In genomic region chr3:71398157-71398836, GRCh38 we compare ENCODE assay signal across 15 cellular contexts.
DNase-seq lines count a peak whose midpoint lies in the region; ATAC-seq lines count a peak whose summit lies in the region.
"Had no signal": no experiment of that assay in that cellular context is flagged by ENCODE, and none has a peak within 500 bp of the region (broad histone marks: within the 10 kb centered on the region; RNA-seq: fewer than 3 reads in every experiment).

No MANE protein-coding gene starts in this region.

- peak overlapping the region; percentile 58 for H3K4me2 ChIP-seq in Karpas-422 (ENCODE audit: low read depth, low read length, poor library complexity, severe bottlenecking)

- H3K4me3 ChIP-seq in Karpas-422 (ENCODE audit: low read length) (no peak overlapping the region), HAP-1 (no peak overlapping the region)
- H3K4me3 ChIP-seq: colonic mucosa, esophagus squamous epithelium, vagina had no signal

- peaks cover 8% of the 10 kb centered on the region for H3K36me3 Mint-ChIP-seq in activated T-cell treated with anti-CD3 and anti-CD28 coated beads, Interleukin-2, amount 50 U/mL, for 24 hours (ENCODE audit: low read depth)
- peaks cover 3% of the 10 kb centered on the region for H3K36me3 Mint-ChIP-seq in activated naive CD8-positive, alpha-beta T cell treated with anti-CD3 and anti-CD28 coated beads, Interleukin-2, amount 50 U/mL, for 24 hours (ENCODE audit: low read depth)
- H3K36me3 Mint-ChIP-seq in stimulated activated memory B cell treated with anti-CD40 and anti-IgM and Interleukin-4, amounts not matched to agents 10 μg/mL and 1 μg/mL and 100 μg/mL, for 72 hours: no peaks in the 10 kb centered on the region

- H3K4me1 ChIP-seq in Karpas-422 (ENCODE audit: low read length) (peaks cover 89% of the 10 kb centered on the region), HAP-1 (no peaks in the 10 kb centered on the region; the same call in 1 of the 2 replicates)

- no peaks in the 10 kb centered on the region for H3K27me3 ChIP-seq in Karpas-422 (ENCODE audit: low read length)
- H3K27me3 ChIP-seq in HAP-1 (ENCODE audit: low read depth): no peaks in the 10 kb centered on the region
- H3K27me3 ChIP-seq: colonic mucosa, esophagus squamous epithelium, vagina had no signal

- peak overlapping the region; percentile 34 for H3K9ac ChIP-seq in Karpas-422 (ENCODE audit: low read length)

- no peaks in the 10 kb centered on the region for H3K9me2 ChIP-seq in Karpas-422 (replicated peaks; ENCODE audit: insufficient read depth, low read length)

- no peak overlapping the region for H2AFZ ChIP-seq in Karpas-422 (ENCODE audit: low read length)

- H4K20me1 ChIP-seq in Karpas-422 (ENCODE audit: insufficient read depth, low read depth, low read length): no peaks in the 10 kb centered on the region; the same call in 1 of the 2 replicates

- H3K79me2 ChIP-seq in Karpas-422 (ENCODE audit: low read length): peaks cover 95% of the 10 kb centered on the region

- ATAC-seq in activated naive CD8-positive, alpha-beta T cell treated with anti-CD3 and anti-CD28 coated beads, Interleukin-2, amount 50 U/mL, for 24 hours: peak; percentile 65
- ATAC-seq in stimulated activated memory B cell treated with anti-CD40 and anti-IgM and Interleukin-4, amounts not matched to agents 10 μg/mL and 1 μg/mL and 100 μg/mL, for 72 hours: peak; percentile 67
- ATAC-seq in HG03097 (IDR thresholded peaks at IDR 0.05; ENCODE audit: low FRiP score, unreplicated experiment): no peak

- H3K27me3 Mint-ChIP-seq in activated T-cell treated with anti-CD3 and anti-CD28 coated beads, Interleukin-2, amount 50 U/mL, for 24 hours: no peaks in the 10 kb centered on the region
- no peaks in the 10 kb centered on the region for H3K27me3 Mint-ChIP-seq in activated naive CD8-positive, alpha-beta T cell treated with anti-CD3 and anti-CD28 coated beads, Interleukin-2, amount 50 U/mL, for 24 hours
- no peaks in the 10 kb centered on the region for H3K27me3 Mint-ChIP-seq in stimulated activated memory B cell treated with anti-CD40 and anti-IgM and Interleukin-4, amounts not matched to agents 10 μg/mL and 1 μg/mL and 100 μg/mL, for 72 hours

- H3K27ac ChIP-seq in Karpas-422 (ENCODE audit: low read length): peak overlapping the region; percentile 79
- H3K27ac ChIP-seq: colonic mucosa, esophagus squamous epithelium, vagina had no signal

- H3K9me3 ChIP-seq in Karpas-422 (ENCODE audit: low read length) (no peaks in the 10 kb centered on the region), HAP-1 (no peaks in the 10 kb centered on the region)
- H3K9me3 ChIP-seq: colonic mucosa, esophagus squamous epithelium, vagina had no signal

- no peaks in the 10 kb centered on the region for H3K36me3 ChIP-seq in Karpas-422 (ENCODE audit: insufficient read depth, low read length)
- H3K36me3 ChIP-seq in HAP-1 (replicated peaks): no peaks in the 10 kb centered on the region
- H3K36me3 ChIP-seq: colonic mucosa, esophagus squamous epithelium, vagina had no signal

- no peaks in the 10 kb centered on the region for H3K9me3 Mint-ChIP-seq in activated T-cell treated with anti-CD3 and anti-CD28 coated beads, Interleukin-2, amount 50 U/mL, for 24 hours
- H3K9me3 Mint-ChIP-seq in activated naive CD8-positive, alpha-beta T cell treated with anti-CD3 and anti-CD28 coated beads, Interleukin-2, amount 50 U/mL, for 24 hours: peaks cover 5% of the 10 kb centered on the region
- H3K9me3 Mint-ChIP-seq in stimulated activated memory B cell treated with anti-CD40 and anti-IgM and Interleukin-4, amounts not matched to agents 10 μg/mL and 1 μg/mL and 100 μg/mL, for 72 hours: no peaks in the 10 kb centered on the region

- DNase-seq in activated T-cell treated with anti-CD3 and anti-CD28 coated beads, Interleukin-2, amount 50 U/mL, for 24 hours: no peak
- DNase-seq in activated T-cell treated with anti-CD3 and anti-CD28 coated beads for 4 hours: no peak
- DNase-seq in Karpas-422: peak; percentile 58
- DNase-seq in activated naive CD8-positive, alpha-beta T cell treated with anti-CD3 and anti-CD28 coated beads, Interleukin-2, amount 50 U/mL, for 24 hours: peak; percentile 45
- no peak for DNase-seq in HAP-1 (ENCODE audit: low spot score in 2 of 2)
- no peak for DNase-seq in medulla oblongata (ENCODE audit: extremely low spot score)
- DNase-seq: activated gamma-delta T cell, colonic mucosa, esophagus squamous epithelium, mammary epithelial cell, NCI-H526 treated with DMSO at 0.1 percent for 48 hours, SIG-M5 had no signal

- peak overlapping the region; percentile 84 for H3K27ac Mint-ChIP-seq in activated T-cell treated with anti-CD3 and anti-CD28 coated beads, Interleukin-2, amount 50 U/mL, for 24 hours
- peak overlapping the region; percentile 78 for H3K27ac Mint-ChIP-seq in activated naive CD8-positive, alpha-beta T cell treated with anti-CD3 and anti-CD28 coated beads, Interleukin-2, amount 50 U/mL, for 24 hours
- peak overlapping the region; percentile 77 for H3K27ac Mint-ChIP-seq in stimulated activated memory B cell treated with anti-CD40 and anti-IgM and Interleukin-4, amounts not matched to agents 10 μg/mL and 1 μg/mL and 100 μg/mL, for 72 hours

- in situ Hi-C loops in HAP-1 (cut with MboI; ENCODE audit: low sequenced_read_pairs): no loop called here

- peaks cover 91% of the 10 kb centered on the region for H3K4me1 Mint-ChIP-seq in activated T-cell treated with anti-CD3 and anti-CD28 coated beads, Interleukin-2, amount 50 U/mL, for 24 hours (ENCODE audit: low read depth)
- H3K4me1 Mint-ChIP-seq in activated naive CD8-positive, alpha-beta T cell treated with anti-CD3 and anti-CD28 coated beads, Interleukin-2, amount 50 U/mL, for 24 hours: peaks cover 89% of the 10 kb centered on the region
- peaks cover 73% of the 10 kb centered on the region for H3K4me1 Mint-ChIP-seq in stimulated activated memory B cell treated with anti-CD40 and anti-IgM and Interleukin-4, amounts not matched to agents 10 μg/mL and 1 μg/mL and 100 μg/mL, for 72 hours

- H3K4me3 Mint-ChIP-seq in activated T-cell treated with anti-CD3 and anti-CD28 coated beads, Interleukin-2, amount 50 U/mL, for 24 hours: peak overlapping the region; percentile 60
- peak overlapping the region; percentile 69 for H3K4me3 Mint-ChIP-seq in activated naive CD8-positive, alpha-beta T cell treated with anti-CD3 and anti-CD28 coated beads, Interleukin-2, amount 50 U/mL, for 24 hours
- H3K4me3 Mint-ChIP-seq in stimulated activated memory B cell treated with anti-CD40 and anti-IgM and Interleukin-4, amounts not matched to agents 10 μg/mL and 1 μg/mL and 100 μg/mL, for 72 hours: peak overlapping the region; percentile 37

Comparison
In these comparisons a context has a peak if more than half of its experiments do, and no peak if none do; other contexts are left out.
1. DNase-seq: peak in Karpas-422 (single experiment) and activated naive CD8-positive, alpha-beta T cell treated with anti-CD3 and anti-CD28 coated beads, Interleukin-2, amount 50 U/mL, for 24 hours (single experiment); none in activated T-cell treated with anti-CD3 and anti-CD28 coated beads, Interleukin-2, amount 50 U/mL, for 24 hours (single experiment), activated T-cell treated with anti-CD3 and anti-CD28 coated beads for 4 hours (single experiment), HAP-1 (0 of 2) and medulla oblongata (single experiment).
2. Peak in every context shown above with its lines, with median percentiles within 50 percentile points of each other: H3K27ac Mint-ChIP-seq and H3K4me3 Mint-ChIP-seq.